Comparison of ENCODE assay signal across 11 cellular contexts in genomic region chr3:29171583-29171990, GRCh38.
DNase-seq lines count a peak whose midpoint lies in the region; ATAC-seq and TF ChIP-seq lines count a peak whose summit lies in the region.
"Had no signal": no experiment of that assay in that cellular context is flagged by ENCODE, and none has a peak within 500 bp of the region (broad histone marks: within the 10 kb centered on the region; RNA-seq: fewer than 3 reads in every experiment).

No MANE protein-coding gene starts in this region.

- H3K27me3 ChIP-seq in SU-DHL-6 (ENCODE audit: low read length) (no peaks in the 10 kb centered on the region), right atrium auricular region (no peaks in the 10 kb centered on the region), transverse colon (no peaks in the 10 kb centered on the region)
- H3K27me3 ChIP-seq: left lung had no signal

- ATAC-seq in GM18867 (IDR thresholded peaks at IDR 0.05; ENCODE audit: unreplicated experiment) (no peak), HG03108 (IDR thresholded peaks at IDR 0.05; ENCODE audit: unreplicated experiment) (no peak), GM19324 (IDR thresholded peaks at IDR 0.05; ENCODE audit: low FRiP score, unreplicated experiment) (no peak)
- ATAC-seq: left lung, T-helper 17 cell had no signal

- no peaks in the 10 kb centered on the region for H3K79me2 ChIP-seq in SU-DHL-6 (ENCODE audit: insufficient read depth, low read length)

- H3K27me3 Mint-ChIP-seq in activated naive CD4-positive, alpha-beta T cell treated with anti-CD3 and anti-CD28 coated beads, Interleukin-2, amount 50 U/mL, for 24 hours, result no peaks in the 10 kb centered on the region
- H3K27me3 Mint-ChIP-seq: central memory CD8-positive, alpha-beta T cell; T-helper 17 cell had no signal

- H4K20me1 ChIP-seq in SU-DHL-6 (ENCODE audit: low read depth, low read length), result no peaks in the 10 kb centered on the region

- TF ChIP-seq POLR2A in transverse colon (IDR thresholded peaks at IDR 0.05), result no peak

- peaks cover 2% of the 10 kb centered on the region for H3K36me3 Mint-ChIP-seq in activated naive CD4-positive, alpha-beta T cell treated with anti-CD3 and anti-CD28 coated beads, Interleukin-2, amount 50 U/mL, for 24 hours

- H3K27ac ChIP-seq in SU-DHL-6 (ENCODE audit: low read depth, low read length) (no peak overlapping the region), right atrium auricular region (peak overlapping the region; percentile 7 to 61), transverse colon (peak overlapping the region in 3 of 4 donors; percentile 35 to 45 (median 35))

- H3K9ac ChIP-seq in SU-DHL-6 (ENCODE audit: low read length), result no peak overlapping the region

- peak overlapping the region; percentile 61 for H2AFZ ChIP-seq in SU-DHL-6 (ENCODE audit: low read depth, low read length, severe bottlenecking)

- H3K9me2 ChIP-seq in SU-DHL-6 (replicated peaks; ENCODE audit: insufficient read depth, low read length), result no peaks in the 10 kb centered on the region

- peaks cover 0 to 20% of the 10 kb centered on the region in 2 donors for H3K4me1 ChIP-seq in right atrium auricular region
- peaks cover 0 to 24% (median 5%) of the 10 kb centered on the region in 4 donors for H3K4me1 ChIP-seq in transverse colon

- intact Hi-C loops in transverse colon (cut with DNase I; ENCODE audit: low total_unique reads), result no loop called here

- H3K4me3 ChIP-seq in SU-DHL-6 (ENCODE audit: insufficient read depth, low read length, poor library complexity, severe bottlenecking), result no peak overlapping the region
- H3K4me3 ChIP-seq in right atrium auricular region, result no peak overlapping the region
- H3K4me3 ChIP-seq in transverse colon, result no peak overlapping the region
- H3K4me3 ChIP-seq: left lung had no signal

- H3K9me3 Mint-ChIP-seq in activated naive CD4-positive, alpha-beta T cell treated with anti-CD3 and anti-CD28 coated beads, Interleukin-2, amount 50 U/mL, for 24 hours, result peaks cover 8% of the 10 kb centered on the region

- no peaks in the 10 kb centered on the region for H3F3A ChIP-seq in SU-DHL-6 (ENCODE audit: insufficient read depth)

- H3K9me3 ChIP-seq in SU-DHL-6 (ENCODE audit: insufficient read depth, low read length) (no peaks in the 10 kb centered on the region), right atrium auricular region (no peaks in the 10 kb centered on the region), transverse colon (no peaks in the 10 kb centered on the region)
- H3K9me3 ChIP-seq: left lung had no signal

- no peak for TF ChIP-seq EP300 in transverse colon (IDR thresholded peaks at IDR 0.05; ENCODE audit: low read depth)

- TF ChIP-seq CTCF in SU-DHL-6 (IDR thresholded peaks at IDR 0.05; ENCODE audit: insufficient read depth, low read length, poor library complexity, severe bottlenecking) (no peak), right atrium auricular region (IDR thresholded peaks at IDR 0.05) (no peak), transverse colon (IDR thresholded peaks at IDR 0.05) (no peak)

- peak overlapping the region; percentile 92 for H3K27ac Mint-ChIP-seq in activated naive CD4-positive, alpha-beta T cell treated with anti-CD3 and anti-CD28 coated beads, Interleukin-2, amount 50 U/mL, for 24 hours
- H3K27ac Mint-ChIP-seq: T-helper 17 cell had no signal

- H3K4me2 ChIP-seq in SU-DHL-6 (ENCODE audit: low read depth, low read length, poor library complexity, severe bottlenecking), result peak overlapping the region; percentile 44

- in situ Hi-C loops in transverse colon (cut with MboI; ENCODE audit: low pct_ligation_motif_present in 1 of 4, low pct_unique_long_range_greater_than_20kb in 1 of 4, low sequenced_read_pairs in 3 of 4), result no loop called here

- H3K4me1 Mint-ChIP-seq in activated naive CD4-positive, alpha-beta T cell treated with anti-CD3 and anti-CD28 coated beads, Interleukin-2, amount 50 U/mL, for 24 hours, result peaks cover 27% of the 10 kb centered on the region
- H3K4me1 Mint-ChIP-seq: central memory CD8-positive, alpha-beta T cell; T-helper 17 cell had no signal

- 11% methylated on average over 4 of the region's 4 CpGs; no CpG with 5 or more reads in 1 of the 2 donors for WGBS in transverse colon (ENCODE audit: low coverage in 1 of 2), 2 donors

- peak overlapping the region; percentile 36 for H3K4me3 Mint-ChIP-seq in activated naive CD4-positive, alpha-beta T cell treated with anti-CD3 and anti-CD28 coated beads, Interleukin-2, amount 50 U/mL, for 24 hours
- H3K4me3 Mint-ChIP-seq: central memory CD8-positive, alpha-beta T cell; T-helper 17 cell had no signal

- H3K36me3 ChIP-seq in SU-DHL-6 (ENCODE audit: low read length), result no peaks in the 10 kb centered on the region
- no peaks in the 10 kb centered on the region for H3K36me3 ChIP-seq in right atrium auricular region
- H3K36me3 ChIP-seq in transverse colon, result no peaks in the 10 kb centered on the region
- H3K36me3 ChIP-seq: left lung had no signal

- no peak for DNase-seq in activated naive CD4-positive, alpha-beta T cell (lab: John Stamatoyannopoulos, UW)
- no peak for DNase-seq in right atrium auricular region (ENCODE audit: low spot score)
- DNase-seq in transverse colon, result no peak
- DNase-seq: left lung, T-helper 17 cell had no signal
